35 cellular contexts compared by ENCODE assay signal in the genomic region with DNA sequence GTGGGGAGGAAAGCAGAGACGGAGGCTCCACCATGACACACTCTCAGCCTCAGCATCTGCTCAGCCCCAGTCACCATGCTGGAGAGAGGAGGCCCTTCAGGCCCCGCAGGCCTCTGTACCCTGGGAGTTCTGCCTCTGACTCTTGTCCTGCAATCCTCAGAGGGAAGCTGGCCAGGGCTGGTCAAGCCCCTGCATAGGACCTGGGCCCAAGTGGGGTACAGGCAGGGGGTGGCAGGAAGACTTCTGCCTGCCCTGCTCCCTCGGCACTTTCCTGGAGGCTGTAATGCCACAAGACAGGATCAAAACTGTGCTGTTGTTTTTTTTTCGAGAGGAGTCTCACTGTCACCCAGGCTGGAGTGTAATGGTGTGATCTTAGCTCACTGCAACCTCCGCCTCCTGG. TPM values are rescaled to one million over a fixed set of nuclear protein-coding genes. Genes with fewer than 3 reads are reported as not detected.
"Had no signal": no experiment of that assay in that cellular context is flagged by ENCODE, and none has a peak within 500 bp of the region (broad histone marks: within the 10 kb centered on the region; RNA-seq: fewer than 3 reads in every experiment).

No MANE protein-coding gene starts in this region.

- H3K9me3 Mint-ChIP-seq: activated CD4-positive, alpha-beta memory T cell treated with anti-CD3 and anti-CD28 coated beads for 36 hours; activated CD4-positive, alpha-beta T cell treated with anti-CD3 and anti-CD28 coated beads, Interleukin-2, amount 10 ng/mL, durations not matched to agents 24 days and 14 days; activated T-cell treated with anti-CD3 and anti-CD28 coated beads, Interleukin-2, amount 50 U/mL, for 72 hours; central memory CD8-positive, alpha-beta T cell; dendritic cell treated with granulocyte-macrophage colony-stimulating factor and Interleukin-4, amounts not matched to agents 40 ng/mL and 50 ng/mL, for 4 days; effector memory CD8-positive, alpha-beta T cell had no signal

- H3K27me3 ChIP-seq: brain microvascular endothelial cell, foreskin keratinocyte, gastrocnemius medialis had no signal

- H3K9me3 ChIP-seq: esophagus muscularis mucosa, gastrocnemius medialis had no signal

- ATAC-seq: activated CD4-positive, alpha-beta T cell treated with anti-CD3 and anti-CD28 coated beads for 36 hours; activated CD8-positive, alpha-beta memory T cell treated with anti-CD3 and anti-CD28 coated beads, Interleukin-2, amount 10 ng/mL, durations not matched to agents 7 days and 5 days; activated CD8-positive, alpha-beta T cell treated with anti-CD3 and anti-CD28 coated beads, Interleukin-2, amount 10 ng/mL, durations not matched to agents 7 days and 5 days; activated T-cell treated with anti-CD3 and anti-CD28 coated beads, Interleukin-2, amount 50 U/mL, for 72 hours; effector memory CD8-positive, alpha-beta T cell; foreskin keratinocyte; gastrocnemius medialis had no signal

- H3K27me3 Mint-ChIP-seq: activated CD4-positive, alpha-beta memory T cell treated with anti-CD3 and anti-CD28 coated beads for 36 hours; activated CD4-positive, alpha-beta T cell treated with anti-CD3 and anti-CD28 coated beads for 36 hours; activated CD4-positive, alpha-beta T cell treated with anti-CD3 and anti-CD28 coated beads, Interleukin-2, amount 10 ng/mL, durations not matched to agents 24 days and 14 days; activated CD8-positive, alpha-beta memory T cell treated with anti-CD3 and anti-CD28 coated beads, Interleukin-2, amount 10 ng/mL, durations not matched to agents 7 days and 5 days; activated naive CD8-positive, alpha-beta T cell; central memory CD8-positive, alpha-beta T cell had no signal

- FAIRE-seq: astrocyte, bronchial epithelial cell had no signal

- H3K27ac Mint-ChIP-seq: activated CD4-positive, alpha-beta memory T cell treated with anti-CD3 and anti-CD28 coated beads for 36 hours; activated CD4-positive, alpha-beta T cell treated with anti-CD3 and anti-CD28 coated beads for 36 hours; activated CD4-positive, alpha-beta T cell treated with anti-CD3 and anti-CD28 coated beads, Interleukin-2, amount 10 ng/mL, durations not matched to agents 24 days and 14 days; activated CD8-positive, alpha-beta memory T cell treated with anti-CD3 and anti-CD28 coated beads, Interleukin-2, amount 10 ng/mL, durations not matched to agents 7 days and 5 days; activated CD8-positive, alpha-beta T cell treated with anti-CD3 and anti-CD28 coated beads, Interleukin-2, amount 10 ng/mL, durations not matched to agents 7 days and 5 days; activated naive CD8-positive, alpha-beta T cell; activated T-cell treated with anti-CD3 and anti-CD28 coated beads, Interleukin-2, amount 50 U/mL, for 72 hours; dendritic cell treated with granulocyte-macrophage colony-stimulating factor and Interleukin-4, amounts not matched to agents 40 ng/mL and 50 ng/mL, for 4 days; effector memory CD8-positive, alpha-beta T cell had no signal

- H3K4me3 ChIP-seq: coronary artery, dorsolateral prefrontal cortex, esophagus muscularis mucosa, gastrocnemius medialis had no signal

- H3K4me1 ChIP-seq: esophagus muscularis mucosa, foreskin keratinocyte, gastrocnemius medialis had no signal

- H3K36me3 Mint-ChIP-seq: activated CD4-positive, alpha-beta memory T cell treated with anti-CD3 and anti-CD28 coated beads for 36 hours; activated CD8-positive, alpha-beta memory T cell treated with anti-CD3 and anti-CD28 coated beads, Interleukin-2, amount 10 ng/mL, durations not matched to agents 7 days and 5 days; activated naive CD8-positive, alpha-beta T cell had no signal

- H3K4me1 Mint-ChIP-seq: activated CD4-positive, alpha-beta T cell treated with anti-CD3 and anti-CD28 coated beads for 36 hours; activated CD4-positive, alpha-beta T cell treated with anti-CD3 and anti-CD28 coated beads, Interleukin-2, amount 10 ng/mL, durations not matched to agents 24 days and 14 days; activated CD8-positive, alpha-beta memory T cell treated with anti-CD3 and anti-CD28 coated beads, Interleukin-2, amount 10 ng/mL, durations not matched to agents 7 days and 5 days; central memory CD8-positive, alpha-beta T cell had no signal

- H3K36me3 ChIP-seq: brain microvascular endothelial cell, esophagus muscularis mucosa, gastrocnemius medialis had no signal

- H3K27ac ChIP-seq: brain microvascular endothelial cell, coronary artery, dorsolateral prefrontal cortex, esophagus muscularis mucosa, foreskin keratinocyte, gastrocnemius medialis had no signal

- H3K4me3 Mint-ChIP-seq: activated CD4-positive, alpha-beta memory T cell treated with anti-CD3 and anti-CD28 coated beads for 36 hours; activated CD4-positive, alpha-beta T cell treated with anti-CD3 and anti-CD28 coated beads for 36 hours; activated CD4-positive, alpha-beta T cell treated with anti-CD3 and anti-CD28 coated beads, Interleukin-2, amount 10 ng/mL, durations not matched to agents 24 days and 14 days; activated CD8-positive, alpha-beta memory T cell treated with anti-CD3 and anti-CD28 coated beads, Interleukin-2, amount 10 ng/mL, durations not matched to agents 7 days and 5 days; activated CD8-positive, alpha-beta T cell treated with anti-CD3 and anti-CD28 coated beads, Interleukin-2, amount 10 ng/mL, durations not matched to agents 7 days and 5 days; activated naive CD8-positive, alpha-beta T cell; activated T-cell treated with anti-CD3 and anti-CD28 coated beads, Interleukin-2, amount 50 U/mL, for 72 hours; central memory CD8-positive, alpha-beta T cell; dendritic cell treated with granulocyte-macrophage colony-stimulating factor and Interleukin-4, amounts not matched to agents 40 ng/mL and 50 ng/mL, for 4 days; effector memory CD8-positive, alpha-beta T cell had no signal

- DNase-seq: activated CD4-positive, alpha-beta memory T cell treated with anti-CD3 and anti-CD28 coated beads for 36 hours; activated CD4-positive, alpha-beta T cell treated with anti-CD3 and anti-CD28 coated beads for 36 hours; activated CD4-positive, alpha-beta T cell treated with anti-CD3 and anti-CD28 coated beads, Interleukin-2, amount 10 ng/mL, durations not matched to agents 24 days and 14 days; activated CD4-positive, CD25-positive, alpha-beta regulatory T cell; activated CD4-positive, CD25-positive, alpha-beta regulatory T cell treated with anti-CD3 and anti-CD28 coated beads, Interleukin-2, amount 50 U/mL, for 72 hours; activated CD8-positive, alpha-beta memory T cell treated with anti-CD3 and anti-CD28 coated beads, Interleukin-2, amount 10 ng/mL, durations not matched to agents 7 days and 5 days; activated CD8-positive, alpha-beta memory T cell treated with anti-CD3 and anti-CD28 coated beads, Interleukin-2, amount 50 U/mL, for 4 hours; activated CD8-positive, alpha-beta T cell treated with anti-CD3 and anti-CD28 coated beads, Interleukin-2, amount 10 ng/mL, durations not matched to agents 7 days and 5 days; activated gamma-delta T cell treated with Interleukin-2 at 50 U/mL for 16 hours; activated naive CD4-positive, alpha-beta T cell treated with anti-CD3 and anti-CD28 coated beads, Interleukin-2, amount 50 U/mL, for 16 hours; activated naive CD4-positive, alpha-beta T cell treated with Interleukin-2 at 50 U/mL for 16 hours; activated T-cell treated with anti-CD3 and anti-CD28 coated beads, Interleukin-2, amount 50 U/mL, for 1 hour; activated T-cell treated with anti-CD3 and anti-CD28 coated beads, Interleukin-2, amount 50 U/mL, for 72 hours; amniotic stem cell; anterior cingulate cortex; brain microvascular endothelial cell; effector CD4-positive, alpha-beta T cell; effector memory CD8-positive, alpha-beta T cell; erythroblast; foreskin keratinocyte; gastrocnemius medialis; T-helper 2 cell had no signal

RNA-seq across cellular contexts. Expression of gene LRRC74B, which starts 33.7 kb away (rescaled TPM):
- total RNA-seq: activated CD4-positive, alpha-beta memory T cell treated with anti-CD3 and anti-CD28 coated beads for 36 hours; activated CD4-positive, alpha-beta T cell treated with anti-CD3 and anti-CD28 coated beads for 36 hours; activated CD4-positive, alpha-beta T cell treated with anti-CD3 and anti-CD28 coated beads, Interleukin-2, amount 10 ng/mL, durations not matched to agents 24 days and 14 days; activated CD8-positive, alpha-beta memory T cell treated with anti-CD3 and anti-CD28 coated beads for 36 hours; activated CD8-positive, alpha-beta memory T cell treated with anti-CD3 and anti-CD28 coated beads, Interleukin-2, amount 10 ng/mL, durations not matched to agents 7 days and 5 days; activated CD8-positive, alpha-beta T cell treated with anti-CD3 and anti-CD28 coated beads, Interleukin-2, amount 10 ng/mL, durations not matched to agents 7 days and 5 days; activated T-cell treated with anti-CD3 and anti-CD28 coated beads, Interleukin-2, amount 50 U/mL, for 72 hours; astrocyte; bronchial epithelial cell; cardiac septum; cerebellum; esophagus muscularis mucosa; foreskin keratinocyte; gastrocnemius medialis; T-helper 1 cell treated with Interleukin-12 subunit alpha and Interleukin-12 subunit beta and Interleukin-4 antibody, amounts not matched to agents 30 ng/mL and 1 ng/mL, for 36 hours had no signal
- polyA plus RNA-seq: adipose tissue, foreskin keratinocyte had no signal

RNA-seq across cellular contexts. Expression of gene SLC7A4, which starts 47.1 kb away (rescaled TPM):
- total RNA-seq: activated CD4-positive, alpha-beta memory T cell treated with anti-CD3 and anti-CD28 coated beads for 36 hours; activated CD4-positive, alpha-beta T cell treated with anti-CD3 and anti-CD28 coated beads for 36 hours; activated CD4-positive, alpha-beta T cell treated with anti-CD3 and anti-CD28 coated beads, Interleukin-2, amount 10 ng/mL, durations not matched to agents 24 days and 14 days; activated T-cell treated with anti-CD3 and anti-CD28 coated beads, Interleukin-2, amount 50 U/mL, for 72 hours; cardiac septum; gastrocnemius medialis; T-helper 1 cell treated with Interleukin-12 subunit alpha and Interleukin-12 subunit beta and Interleukin-4 antibody, amounts not matched to agents 30 ng/mL and 1 ng/mL, for 36 hours had no signal
